7 cellular contexts compared by ENCODE assay signal in the genomic region with DNA sequence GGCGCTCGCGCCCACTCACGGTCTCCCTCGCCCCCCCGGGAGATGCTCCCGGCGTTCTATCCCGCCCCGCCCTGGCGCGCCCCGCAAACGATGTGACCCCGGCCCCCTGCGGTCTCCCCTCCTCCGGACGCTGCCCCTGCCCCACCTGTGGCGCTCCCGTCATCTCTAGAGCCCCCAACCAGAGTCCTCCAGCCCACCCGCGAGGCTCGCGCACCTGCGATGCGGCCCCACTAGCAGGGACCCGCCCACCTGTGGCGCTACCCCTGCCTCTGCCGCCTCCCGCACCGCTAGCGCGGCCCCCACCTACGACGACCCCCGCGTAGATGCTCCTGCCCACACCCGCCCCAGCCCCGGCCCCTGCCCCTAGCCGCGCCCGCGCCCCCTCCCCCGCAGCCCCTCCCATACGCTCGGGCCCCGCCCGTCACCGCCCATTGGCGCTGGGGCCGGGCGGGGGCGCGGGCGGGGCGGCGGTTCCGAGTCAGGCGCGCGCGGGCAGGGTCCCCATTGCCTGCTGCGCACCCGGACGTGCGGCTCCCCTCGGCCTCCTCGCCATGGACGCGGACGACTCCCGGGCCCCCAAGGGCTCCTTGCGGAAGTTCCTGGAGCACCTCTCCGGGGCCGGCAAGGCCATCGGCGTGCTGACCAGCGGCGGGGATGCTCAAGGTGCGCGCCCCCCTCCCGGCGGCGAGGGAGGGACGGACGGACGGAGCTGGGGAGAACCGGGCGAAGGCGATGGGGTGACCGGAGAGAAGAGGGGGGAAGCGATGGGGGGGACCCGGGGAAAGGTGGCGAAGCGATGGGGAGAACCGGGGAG. TPM values are rescaled to one million over a fixed set of nuclear protein-coding genes. Genes with fewer than 3 reads are reported as not detected.
DNase-seq lines count a peak whose midpoint lies in the region; ATAC-seq and TF ChIP-seq lines count a peak whose summit lies in the region.

Gene PFKP, plus strand, starts transcription at position 504 of the 814 bp plus-strand sequence. Its CDS starts 48 bp downstream, at position 552.

- peak within 1 kb of the TSS; percentile 73 to 75 for H3K4me3 ChIP-seq in foreskin fibroblast (ENCODE audit: low read depth in 1 of 2, low read length in 2 of 2)
- peak within 1 kb of the TSS; percentile 53 to 89 for H3K4me3 ChIP-seq in neuronal stem cell (ENCODE audit: low read length in 2 of 2)
- H3K4me3 ChIP-seq in thyroid gland (replicated peaks in 1 of 3): peak within 1 kb of the TSS; percentile 82 to 96 (median 96)

- H4K8ac ChIP-seq in neuronal stem cell (ENCODE audit: low read depth, low read length): no peak within 1 kb of the TSS

- H2BK120ac ChIP-seq in neuronal stem cell (ENCODE audit: low read depth, low read length): no peak within 1 kb of the TSS

- H4K91ac ChIP-seq in neuronal stem cell (ENCODE audit: low read depth, low read length, poor library complexity): no peak within 1 kb of the TSS

- peaks cover 4 to 42% (median 17%) of the 10 kb centered on the region in 3 experiments for H3K27me3 ChIP-seq in neuronal stem cell (ENCODE audit: control insufficient read depth in 3 of 3, insufficient read depth in 3 of 3, low read depth in 1 of 3, low read length in 3 of 3)
- H3K27me3 ChIP-seq in thyroid gland: no peaks in the 10 kb centered on the region

- TF ChIP-seq CTCF in foreskin fibroblast (IDR thresholded peaks at IDR 0.05; ENCODE audit: low read depth, low read length) (no peak), thyroid gland (IDR thresholded peaks at IDR 0.05) (no peak)

- TF ChIP-seq POLR2A in thyroid gland (IDR thresholded peaks at IDR 0.05): peak; percentile 55 to 89

- H3K23ac ChIP-seq in neuronal stem cell (ENCODE audit: low read depth, low read length, poor library complexity): peak within 1 kb of the TSS; percentile 71

- H3K27ac ChIP-seq in neuronal stem cell (replicated peaks; ENCODE audit: low read length) (no peak within 1 kb of the TSS), thyroid gland (peak within 1 kb of the TSS; percentile 80 to 96 (median 94))

- H3K4me1 ChIP-seq in neuronal stem cell (ENCODE audit: control insufficient read depth in 2 of 2, insufficient read depth in 1 of 2, low read depth in 1 of 2, low read length in 2 of 2) (peaks cover 0 to 3% of the 10 kb centered on the region in 2 donors), thyroid gland (peaks cover 19 to 24% of the 10 kb centered on the region in 2 donors)

- no peaks in the 10 kb centered on the region for H3K36me3 ChIP-seq in neuronal stem cell (replicated peaks in 1 of 2; ENCODE audit: control insufficient read depth in 2 of 2, insufficient read depth in 2 of 2, low read length in 2 of 2)
- no peaks in the 10 kb centered on the region for H3K36me3 ChIP-seq in thyroid gland

- peak within 1 kb of the TSS; percentile 98 for H3K4me2 ChIP-seq in neuronal stem cell (ENCODE audit: insufficient read depth, low read length, poor library complexity, severe bottlenecking)

- WGBS in neuronal stem cell (ENCODE audit: extremely low coverage in 2 of 2, insufficient read length in 2 of 2, insufficient replicate concordance in 1 of 2), 2 donors: no CpG with 5 or more reads among the region's 96 CpGs
- 0 to 1% methylated on average over 5 to 18 of the region's 96 CpGs for WGBS in thyroid gland, 2 donors

- peak within 1 kb of the TSS; percentile 92 for H3K14ac ChIP-seq in neuronal stem cell (ENCODE audit: low read length)

- H3K9me3 ChIP-seq in neuronal stem cell (replicated peaks in 1 of 2; ENCODE audit: control insufficient read depth in 2 of 2, insufficient read depth in 1 of 2, low read depth in 1 of 2, low read length in 2 of 2): no peaks in the 10 kb centered on the region
- H3K9me3 ChIP-seq in thyroid gland: no peaks in the 10 kb centered on the region

- ATAC-seq in GM18511 (IDR thresholded peaks at IDR 0.05; ENCODE audit: unreplicated experiment): peak; percentile 55
- peak; percentile 50 for ATAC-seq in HG02571 (IDR thresholded peaks at IDR 0.05; ENCODE audit: unreplicated experiment)

- H3K18ac ChIP-seq in neuronal stem cell (ENCODE audit: low read length): peak within 1 kb of the TSS; percentile 96

- peak within 1 kb of the TSS; percentile 86 for H2BK12ac ChIP-seq in neuronal stem cell (ENCODE audit: low read length)

- peak within 1 kb of the TSS; percentile 12 for H2AK5ac ChIP-seq in neuronal stem cell (ENCODE audit: low read depth, low read length)

- intact Hi-C loops in thyroid gland (cut with DNase I): no loop called here

- peak within 1 kb of the TSS; percentile 90 for H3K9ac ChIP-seq in neuronal stem cell (ENCODE audit: low read depth, low read length, poor library complexity)

- no peaks in the 10 kb centered on the region for H3K79me1 ChIP-seq in neuronal stem cell (ENCODE audit: low read depth, low read length)

- peak within 1 kb of the TSS; percentile 36 for H2BK5ac ChIP-seq in neuronal stem cell (ENCODE audit: low read length)

- peak within 1 kb of the TSS; percentile 69 for H2BK15ac ChIP-seq in neuronal stem cell (ENCODE audit: low read length)

- H2AFZ ChIP-seq in neuronal stem cell (ENCODE audit: low read length): peak within 1 kb of the TSS; percentile 96

- peak; percentile 17 for DNase-seq in NOMO-1 treated with DMSO at 0.1 percent for 48 hours (lab: John Stamatoyannopoulos, UW; ENCODE audit: unreplicated experiment)
- peak; percentile 55 for DNase-seq in activated T-helper 1 cell treated with Interleukin-2 at 50 U/mL for 16 hours (ENCODE audit: low read depth)
- DNase-seq in foreskin fibroblast: peak in 1 of 2 donors; percentile 55
- DNase-seq in neuronal stem cell (ENCODE audit: low spot score): no peak
- peak; percentile 66 to 69 for DNase-seq in thyroid gland

- H3K4ac ChIP-seq in neuronal stem cell (ENCODE audit: low read length): no peak within 1 kb of the TSS

RNA-seq across cellular contexts. Expression of gene PFKP, which starts in this region (rescaled TPM):
- 21.1 TPM for polyA plus RNA-seq in neuronal stem cell (2013, experiment 1 of 2)
- 21.1 TPM for polyA plus RNA-seq in neuronal stem cell (2013, experiment 2 of 2)
- total RNA-seq in thyroid gland: 100 to 1,000 TPM in 2 of 4 donors, 10 to 100 TPM in 2; 56.6 to 154 (median 115) TPM
